Comparison of ENCODE assay signal across 21 cellular contexts in the genomic region with DNA sequence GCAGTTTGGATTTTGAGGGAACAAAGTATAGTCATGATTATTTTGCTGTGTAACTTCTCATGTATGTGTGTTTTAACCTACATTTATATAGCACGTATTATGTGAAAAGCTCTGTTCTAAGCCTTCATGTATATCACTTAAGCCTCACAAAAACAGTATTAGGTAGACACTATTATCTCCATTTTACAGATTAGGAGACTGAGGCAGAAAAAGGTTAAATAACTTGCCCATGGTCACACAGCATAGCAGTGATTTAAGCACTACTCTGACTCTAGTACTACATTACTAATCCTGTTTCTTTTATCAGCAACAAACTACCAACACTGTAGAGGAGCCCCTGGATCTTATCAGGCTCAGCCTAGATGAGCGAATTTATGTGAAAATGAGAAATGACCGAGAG. TPM values are rescaled to one million over a fixed set of nuclear protein-coding genes. Genes with fewer than 3 reads are reported as not detected.
DNase-seq lines count a peak whose midpoint lies in the region; ATAC-seq, FAIRE-seq and TF ChIP-seq lines count a peak whose summit lies in the region.
"Had no signal": no experiment of that assay in that cellular context is flagged by ENCODE, and none has a peak within 500 bp of the region (broad histone marks: within the 10 kb centered on the region; RNA-seq: fewer than 3 reads in every experiment).

No MANE protein-coding gene starts in this region.

- H3F3A ChIP-seq in Loucy (ENCODE audit: low read depth) (no peaks in the 10 kb centered on the region), neural progenitor cell (ENCODE audit: low read depth) (no peaks in the 10 kb centered on the region)

- H3K9ac ChIP-seq in Loucy (ENCODE audit: low read depth, low read length, poor library complexity, severe bottlenecking) (peak overlapping the region; percentile 9), K562 (ENCODE audit: insufficient read depth in 1 of 2, low read depth in 2 of 2, low read length in 2 of 2) (no peak overlapping the region), neural progenitor cell (no peak overlapping the region)

- H3K27ac ChIP-seq in K562 (ENCODE audit: extremely low read depth, low read depth, low read length), result no peak overlapping the region
- no peak overlapping the region for H3K27ac ChIP-seq in neural progenitor cell
- H3K27ac ChIP-seq in naive thymus-derived CD4-positive, alpha-beta T cell (ENCODE audit: low read depth, low read length), result no peak overlapping the region
- H3K27ac ChIP-seq: PC-9, SK-N-MC had no signal

- H3K4me3 ChIP-seq in Loucy (ENCODE audit: low read length, poor library complexity, severe bottlenecking), result peak overlapping the region; percentile 22
- no peak overlapping the region for H3K4me3 ChIP-seq in K562
- H3K4me3 ChIP-seq in neural progenitor cell, result no peak overlapping the region
- H3K4me3 ChIP-seq in naive thymus-derived CD4-positive, alpha-beta T cell (ENCODE audit: low read length), result no peak overlapping the region
- H3K4me3 ChIP-seq: PC-9, SK-N-MC had no signal

- H3K9me3 Mint-ChIP-seq in neural progenitor cell, result no peaks in the 10 kb centered on the region
- H3K9me3 Mint-ChIP-seq in naive thymus-derived CD4-positive, alpha-beta T cell, result peaks cover 0 to 3% (median 0%) of the 10 kb centered on the region in 11 donors
- H3K9me3 Mint-ChIP-seq: CD4-positive, alpha-beta T cell had no signal

- H3K27me3 ChIP-seq in Loucy (ENCODE audit: insufficient read depth, low read length, poor library complexity, severe bottlenecking), result peaks cover 4% of the 10 kb centered on the region
- H3K27me3 ChIP-seq in K562 (ENCODE audit: control insufficient read depth in 2 of 2, insufficient read depth in 2 of 2, low read length in 2 of 2), result no peaks in the 10 kb centered on the region
- no peaks in the 10 kb centered on the region for H3K27me3 ChIP-seq in neural progenitor cell
- no peaks in the 10 kb centered on the region for H3K27me3 ChIP-seq in naive thymus-derived CD4-positive, alpha-beta T cell (ENCODE audit: control insufficient read depth in 2 of 2, insufficient read depth in 2 of 2, low read length in 2 of 2)

- H2AFZ ChIP-seq in Loucy (ENCODE audit: low read length), result no peak overlapping the region
- no peak overlapping the region for H2AFZ ChIP-seq in K562 (ENCODE audit: low read depth, low read length)
- no peak overlapping the region for H2AFZ ChIP-seq in neural progenitor cell (replicated peaks)
- H2AFZ ChIP-seq: PC-9 had no signal

- no peak for TF ChIP-seq RAD21 in K562 (CRISPR knock-in tag; conservative IDR thresholded peaks at IDR 0.05 in 1 of 2, IDR thresholded peaks at IDR 0.05 in 1 of 2)

- POLR2A ChIA-PET in K562 (lab: Yijun Ruan, JAX), result interaction anchor here (0.6 to 3.5 kb wide), 4 partner anchors 19 to 913 kb away, joined by 3 to 28 read pairs (median 7); no protein-coding TSS in a partner anchor
- POLR2A ChIA-PET in naive thymus-derived CD4-positive, alpha-beta T cell (lab: Charles Lee), result no interaction called here

- H3K9me2 ChIP-seq in Loucy (replicated peaks; ENCODE audit: low read depth, low read length), result no peaks in the 10 kb centered on the region

- in situ Hi-C loops in K562 (cut with MboI), result no loop called here

- DNase-seq in K562 (ENCODE audit: extremely low read depth in 1 of 4, low spot score in 3 of 4), result no peak
- DNase-seq in neural progenitor cell (ENCODE audit: low spot score), result no peak
- DNase-seq in naive thymus-derived CD4-positive, alpha-beta T cell, result no peak
- no peak for DNase-seq in Right ventricle myocardium inferior (ENCODE audit: missing footprints)
- DNase-seq: CD4-positive, alpha-beta T cell; COR-L47; DMS79; Kasumi-1; MM.1S; NCI-H1048; NCI-H1436; NCI-H187 treated with DMSO at 0.1 percent for 48 hours; NCI-H2107; NCI-H446 treated with DMSO at 0.1 percent for 48 hours; NCI-H69; PC-9; RPMI8226; SHP77 treated with DMSO at 0.1 percent for 48 hours had no signal

- no peak for FAIRE-seq in K562 (lab: Jason Lieb, UNC)
- FAIRE-seq: H54 had no signal

- no peaks in the 10 kb centered on the region for H3K9me1 ChIP-seq in K562 (ENCODE audit: control insufficient read depth, insufficient read depth, low read length)

- CTCF ChIA-PET in K562 (lab: Yijun Ruan, JAX; ENCODE audit: low intra/inter-chr PET ratio), result no interaction called here
- CTCF ChIA-PET in naive thymus-derived CD4-positive, alpha-beta T cell (lab: Charles Lee), result no interaction called here

- H3K4me1 Mint-ChIP-seq in neural progenitor cell, result peaks cover 28% of the 10 kb centered on the region
- H3K4me1 Mint-ChIP-seq in naive thymus-derived CD4-positive, alpha-beta T cell, result peaks cover 29 to 68% (median 61%) of the 10 kb centered on the region in 7 donors

- H3K9me3 ChIP-seq in Loucy (ENCODE audit: insufficient read depth, low read depth, low read length) (no peaks in the 10 kb centered on the region), K562 (replicated peaks; ENCODE audit: control insufficient read depth, insufficient read depth, low read depth, low read length) (no peaks in the 10 kb centered on the region), neural progenitor cell (ENCODE audit: low read depth) (no peaks in the 10 kb centered on the region)
- H3K9me3 ChIP-seq in naive thymus-derived CD4-positive, alpha-beta T cell (ENCODE audit: control insufficient read depth in 2 of 3, low read length in 3 of 3), result no peaks in the 10 kb centered on the region

- H3K4me2 ChIP-seq in Loucy (ENCODE audit: low read depth, low read length, poor library complexity, severe bottlenecking), result peak overlapping the region; percentile 73
- no peak overlapping the region for H3K4me2 ChIP-seq in K562 (ENCODE audit: insufficient read depth, low read length)
- H3K4me2 ChIP-seq in neural progenitor cell, result no peak overlapping the region
- H3K4me2 ChIP-seq: PC-9 had no signal

- no peak for TF ChIP-seq POLR2A in K562 (conservative IDR thresholded peaks at IDR 0.05)

- H3K36me3 Mint-ChIP-seq in neural progenitor cell, result peaks cover 9% of the 10 kb centered on the region
- H3K36me3 Mint-ChIP-seq in naive thymus-derived CD4-positive, alpha-beta T cell, result peaks cover 4 to 35% (median 28%) of the 10 kb centered on the region in 5 donors

- H3K4me1 ChIP-seq in Loucy (ENCODE audit: insufficient read depth, low read length, poor library complexity, severe bottlenecking) (peaks cover 56% of the 10 kb centered on the region), K562 (replicated peaks in 1 of 2; ENCODE audit: control insufficient read depth in 2 of 2, insufficient read depth in 2 of 2, low read length in 2 of 2) (peaks cover 8 to 24% of the 10 kb centered on the region in 2 experiments), neural progenitor cell (peaks cover 14% of the 10 kb centered on the region)
- peaks cover 14 to 27% of the 10 kb centered on the region in 2 donors for H3K4me1 ChIP-seq in naive thymus-derived CD4-positive, alpha-beta T cell (ENCODE audit: control insufficient read depth in 2 of 2, insufficient read depth in 2 of 2, low read length in 2 of 2)

- BruUV-seq in K562 (replicated peaks; lab: Mats Ljungman, UMichigan), result TSS peak; percentile 12

- WGBS in K562 (ENCODE audit: insufficient coverage, low coverage, missing lambda C conversion rate), result 52% methylated on average over 3 of the region's 3 CpGs

- ATAC-seq in K562, result no peak
- ATAC-seq in naive thymus-derived CD4-positive, alpha-beta T cell, result no peak
- no peak for ATAC-seq in Right ventricle myocardium inferior

- H3K36me3 ChIP-seq in Loucy (ENCODE audit: insufficient read depth, low read length), result peaks cover 18% of the 10 kb centered on the region; the same call in 1 of the 2 replicates
- peaks cover 55% of the 10 kb centered on the region for H3K36me3 ChIP-seq in K562 (ENCODE audit: control insufficient read depth, insufficient read depth, low read length)
- H3K36me3 ChIP-seq in neural progenitor cell, result peaks cover 10% of the 10 kb centered on the region
- peaks cover 4 to 41% (median 9%) of the 10 kb centered on the region in 3 experiments for H3K36me3 ChIP-seq in naive thymus-derived CD4-positive, alpha-beta T cell (ENCODE audit: control insufficient read depth in 2 of 3, insufficient read depth in 3 of 3, low read length in 3 of 3)

- TF ChIP-seq EP300 in K562 (IDR thresholded peaks at IDR 0.05; ENCODE audit: low read length), result no peak

- H3K27ac Mint-ChIP-seq in neural progenitor cell, result no peak overlapping the region
- H3K27ac Mint-ChIP-seq in naive thymus-derived CD4-positive, alpha-beta T cell, result peak overlapping the region in 1 of 9 donors; percentile 12
- H3K27ac Mint-ChIP-seq: CD4-positive, alpha-beta T cell had no signal

- peaks cover 21% of the 10 kb centered on the region for H4K20me1 ChIP-seq in Loucy (ENCODE audit: insufficient read depth, low read length, poor library complexity, severe bottlenecking)
- H4K20me1 ChIP-seq in K562 (replicated peaks; ENCODE audit: control insufficient read depth, insufficient read depth, low read length), result no peaks in the 10 kb centered on the region
- peaks cover 12% of the 10 kb centered on the region for H4K20me1 ChIP-seq in neural progenitor cell (ENCODE audit: low read depth)

- peak overlapping the region; percentile 9 for H3K4me3 Mint-ChIP-seq in neural progenitor cell
- H3K4me3 Mint-ChIP-seq in naive thymus-derived CD4-positive, alpha-beta T cell, result peak overlapping the region in 3 of 10 donors; percentile 6 to 21 (median 11)
- H3K4me3 Mint-ChIP-seq: CD4-positive, alpha-beta T cell had no signal

- intact Hi-C loops in K562 (cut with micrococcal nuclease), result no loop called here
- intact Hi-C loops in naive thymus-derived CD4-positive, alpha-beta T cell (cut with micrococcal nuclease), result no loop called here
- intact Hi-C loops in Right ventricle myocardium inferior (cut with DNase I), result no loop called here

- peaks cover 2% of the 10 kb centered on the region for H3K27me3 Mint-ChIP-seq in neural progenitor cell (ENCODE audit: insufficient read depth, low read depth)
- peaks cover 0 to 2% (median 0%) of the 10 kb centered on the region in 5 donors for H3K27me3 Mint-ChIP-seq in naive thymus-derived CD4-positive, alpha-beta T cell
- H3K27me3 Mint-ChIP-seq: CD4-positive, alpha-beta T cell had no signal

- no peak for TF ChIP-seq CTCF in Loucy (conservative IDR thresholded peaks at IDR 0.05; ENCODE audit: low read length)
- no peak for TF ChIP-seq CTCF in K562 (IDR thresholded peaks at IDR 0.05 in 2 of 3, conservative IDR thresholded peaks at IDR 0.05 in 1 of 3; ENCODE audit: insufficient read depth in 2 of 3, low read depth in 1 of 3, low read length in 3 of 3)
- TF ChIP-seq CTCF in neural progenitor cell (IDR thresholded peaks at IDR 0.05), result no peak

- H3K79me2 ChIP-seq in Loucy (ENCODE audit: insufficient read depth, low read length) (peaks cover 89% of the 10 kb centered on the region), K562 (ENCODE audit: control insufficient read depth, insufficient read depth, low read length) (peaks cover 80% of the 10 kb centered on the region), neural progenitor cell (ENCODE audit: low read depth) (peaks cover 55% of the 10 kb centered on the region)

RNA-seq across cellular contexts. Expression of a gene that starts 2.6 kb away (rescaled TPM):
- 11.3 and 17.2 TPM in 2 replicates for total RNA-seq in K562 (2011; cell fraction: chromatin; rRNA removed; ENCODE audit: low replicate concordance)
- 7.4 and 9.3 TPM in 2 replicates for total RNA-seq in K562 (2011; cell fraction: nucleolus; rRNA removed)
- 14.2 and 25.6 TPM in 2 replicates for total RNA-seq in K562 (2011; cell fraction: nucleoplasm; rRNA removed)
- total RNA-seq in K562 (2014; rRNA removed) (32.6 and 33.8 TPM in 2 replicates), K562 (2014; rRNA removed; fragmentation: Illumina TruSeq; extraction: Trizol) (64.7 and 73.9 TPM in 2 replicates), K562 (2015; rRNA removed; fragmentation: Illumina TruSeq; extraction: Trizol) (54.4 and 61.2 TPM in 2 replicates), K562 (2021) (38.5 and 46.4 TPM in 2 replicates), neural progenitor cell (ENCODE audit: low replicate concordance) (20.9 and 36.2 TPM in 2 replicates), Right ventricle myocardium inferior (17.2 TPM)
- polyA plus RNA-seq in K562 (2011; rRNA removed) (34.0 and 48.7 TPM in 2 replicates), K562 (2014; fragmentation: Illumina TruSeq; extraction: Trizol) (48.6 and 55.2 TPM in 2 replicates), K562 (2014; fragmentation: Nextera tagmentation; extraction: Ambion mirVana) (100 to 1,000 TPM; 180 to 203 TPM), K562 (2014; rRNA removed) (61.6 and 75.1 TPM in 2 replicates)
- polyA plus RNA-seq in K562 (2011; cell fraction: cytosol; rRNA removed), result 3.6 and 12.9 TPM in 2 replicates
- polyA plus RNA-seq in K562 (2011; cell fraction: nucleus; rRNA removed), result 3.1 and 6.0 TPM in 2 replicates
- 31.9 and 61.8 TPM in 2 replicates for polyA plus RNA-seq in K562 (2012)
- 14.8 and 16.0 TPM in 2 replicates for polyA minus RNA-seq in K562 (2011; rRNA and poly(A)+ RNA removed)
- polyA minus RNA-seq in K562 (2011; cell fraction: cytosol; rRNA and poly(A)+ RNA removed), result 4.3 and 6.0 TPM in 2 replicates
- 5.5 and 7.6 TPM in 2 replicates for polyA minus RNA-seq in K562 (2011; cell fraction: nucleus; rRNA and poly(A)+ RNA removed)
- total RNA-seq in naive thymus-derived CD4-positive, alpha-beta T cell, result 10 to 100 TPM in 1 of 5 experiments, 1 to 10 TPM in 4; 6.0 to 14.1 (median 8.0) TPM
- 10 to 100 TPM; 10.5 to 26.2 TPM for polyA plus RNA-seq in naive thymus-derived CD4-positive, alpha-beta T cell

RNA-seq across cellular contexts. Expression of a gene that starts 2.9 kb away (rescaled TPM):
- total RNA-seq in K562 (2011; cell fraction: chromatin; rRNA removed; ENCODE audit: low replicate concordance), result 61.0 and 92.1 TPM in 2 replicates
- 32.5 and 33.7 TPM in 2 replicates for total RNA-seq in K562 (2011; cell fraction: nucleolus; rRNA removed)
- 45.0 and 59.2 TPM in 2 replicates for total RNA-seq in K562 (2011; cell fraction: nucleoplasm; rRNA removed)
- total RNA-seq in K562 (2014; rRNA removed) (51.8 and 54.1 TPM in 2 replicates), K562 (2014; rRNA removed; fragmentation: Illumina TruSeq; extraction: Trizol) (41.2 and 49.8 TPM in 2 replicates), K562 (2015; rRNA removed; fragmentation: Illumina TruSeq; extraction: Trizol) (41.3 and 44.2 TPM in 2 replicates), K562 (2021) (44.5 and 54.0 TPM in 2 replicates), neural progenitor cell (ENCODE audit: low replicate concordance) (33.4 and 44.1 TPM in 2 replicates), Right ventricle myocardium inferior (7.7 TPM)
- polyA plus RNA-seq in K562 (2011; rRNA removed) (25.1 and 25.5 TPM in 2 replicates), K562 (2014; fragmentation: Illumina TruSeq; extraction: Trizol) (54.4 and 54.7 TPM in 2 replicates), K562 (2014; fragmentation: Nextera tagmentation; extraction: Ambion mirVana) (1 to 10 TPM; 3.8 to 4.1 TPM), K562 (2014; rRNA removed) (33.8 and 42.4 TPM in 2 replicates)
- polyA plus RNA-seq in K562 (2011; cell fraction: cytosol; rRNA removed), result 11.7 and 15.8 TPM in 2 replicates
- polyA plus RNA-seq in K562 (2011; cell fraction: nucleus; rRNA removed), result 76.2 and 81.9 TPM in 2 replicates
- polyA plus RNA-seq in K562 (2012), result 41.7 and 44.5 TPM in 2 replicates
- polyA minus RNA-seq in K562 (2011; rRNA and poly(A)+ RNA removed), result 30.9 and 32.3 TPM in 2 replicates
- polyA minus RNA-seq in K562 (2011; cell fraction: cytosol; rRNA and poly(A)+ RNA removed), result 24.0 and 24.8 TPM in 2 replicates
- polyA minus RNA-seq in K562 (2011; cell fraction: nucleus; rRNA and poly(A)+ RNA removed), result 34.9 and 53.4 TPM in 2 replicates
- 10 to 100 TPM; 56.3 to 94.8 (median 78.1) TPM for total RNA-seq in naive thymus-derived CD4-positive, alpha-beta T cell
- 10 to 100 TPM; 50.0 to 54.2 TPM for polyA plus RNA-seq in naive thymus-derived CD4-positive, alpha-beta T cell

RNA-seq across cellular contexts. Expression of a gene that starts 56.4 kb away (rescaled TPM):
- total RNA-seq in K562 (2011; cell fraction: chromatin; rRNA removed; ENCODE audit: low replicate concordance), result 45.4 and 56.1 TPM in 2 replicates
- 65.7 and 72.4 TPM in 2 replicates for total RNA-seq in K562 (2011; cell fraction: nucleolus; rRNA removed)
- total RNA-seq in K562 (2011; cell fraction: nucleoplasm; rRNA removed), result 57.3 and 58.4 TPM in 2 replicates
- 35.0 and 49.2 TPM in 2 replicates for total RNA-seq in K562 (2014; rRNA removed)
- total RNA-seq in K562 (2014; rRNA removed; fragmentation: Illumina TruSeq; extraction: Trizol), result 32.9 and 35.7 TPM in 2 replicates
- total RNA-seq in K562 (2015; rRNA removed; fragmentation: Illumina TruSeq; extraction: Trizol), result 41.1 and 42.9 TPM in 2 replicates
- total RNA-seq in K562 (2021), result 38.9 and 39.7 TPM in 2 replicates
- polyA plus RNA-seq in K562 (2011; rRNA removed), result 41.9 and 50.8 TPM in 2 replicates
- 46.0 and 54.1 TPM in 2 replicates for polyA plus RNA-seq in K562 (2011; cell fraction: cytosol; rRNA removed)
- 73.1 and 80.6 TPM in 2 replicates for polyA plus RNA-seq in K562 (2011; cell fraction: nucleus; rRNA removed)
- polyA plus RNA-seq in K562 (2012), result 32.9 and 33.9 TPM in 2 replicates
- polyA plus RNA-seq in K562 (2014; fragmentation: Illumina TruSeq; extraction: Trizol), result 41.5 and 46.1 TPM in 2 replicates
- polyA plus RNA-seq in K562 (2014; fragmentation: Nextera tagmentation; extraction: Ambion mirVana), result 10 to 100 TPM; 16.7 to 29.4 TPM
- 32.7 and 37.5 TPM in 2 replicates for polyA plus RNA-seq in K562 (2014; rRNA removed)
- 32.4 and 38.1 TPM in 2 replicates for polyA minus RNA-seq in K562 (2011; rRNA and poly(A)+ RNA removed)
- polyA minus RNA-seq in K562 (2011; cell fraction: cytosol; rRNA and poly(A)+ RNA removed), result 21.2 TPM in 2 replicates
- 17.1 and 22.2 TPM in 2 replicates for polyA minus RNA-seq in K562 (2011; cell fraction: nucleus; rRNA and poly(A)+ RNA removed)
- 19.7 and 22.0 TPM in 2 replicates for total RNA-seq in neural progenitor cell (ENCODE audit: low replicate concordance)
- total RNA-seq in naive thymus-derived CD4-positive, alpha-beta T cell, result 10 to 100 TPM; 30.1 to 54.8 (median 46.5) TPM
- polyA plus RNA-seq in naive thymus-derived CD4-positive, alpha-beta T cell, result 10 to 100 TPM; 55.6 to 55.8 TPM
- total RNA-seq in Right ventricle myocardium inferior, result 40.0 TPM

RNA-seq across cellular contexts. Expression of a gene that starts 56.6 kb away (rescaled TPM):
- total RNA-seq in K562 (2011; cell fraction: chromatin; rRNA removed; ENCODE audit: low replicate concordance), result 8.4 and 13.9 TPM in 2 replicates
- total RNA-seq in K562 (2011; cell fraction: nucleolus; rRNA removed), result 7.5 and 9.3 TPM in 2 replicates
- total RNA-seq in K562 (2011; cell fraction: nucleoplasm; rRNA removed), result 11.0 and 15.7 TPM in 2 replicates
- total RNA-seq in K562 (2014; rRNA removed) (70.9 and 77.2 TPM in 2 replicates), K562 (2014; rRNA removed; fragmentation: Illumina TruSeq; extraction: Trizol) (70.9 and 79.2 TPM in 2 replicates), K562 (2015; rRNA removed; fragmentation: Illumina TruSeq; extraction: Trizol) (56.5 and 61.2 TPM in 2 replicates), K562 (2021) (53.5 and 55.4 TPM in 2 replicates), neural progenitor cell (ENCODE audit: low replicate concordance) (7.6 and 9.2 TPM in 2 replicates), Right ventricle myocardium inferior (31.4 TPM)
- polyA plus RNA-seq in K562 (2011; rRNA removed) (46.2 and 68.4 TPM in 2 replicates), K562 (2014; fragmentation: Illumina TruSeq; extraction: Trizol) (89.0 and 105 TPM in 2 replicates), K562 (2014; fragmentation: Nextera tagmentation; extraction: Ambion mirVana) (100 to 1,000 TPM; 152 to 225 TPM), K562 (2014; rRNA removed) (81.3 and 81.7 TPM in 2 replicates)
- 27.7 and 40.4 TPM in 2 replicates for polyA plus RNA-seq in K562 (2011; cell fraction: cytosol; rRNA removed)
- polyA plus RNA-seq in K562 (2011; cell fraction: nucleus; rRNA removed), result 15.4 and 19.6 TPM in 2 replicates
- polyA plus RNA-seq in K562 (2012), result 32.4 and 47.1 TPM in 2 replicates
- 48.2 and 54.4 TPM in 2 replicates for polyA minus RNA-seq in K562 (2011; rRNA and poly(A)+ RNA removed)
- 19.5 and 24.8 TPM in 2 replicates for polyA minus RNA-seq in K562 (2011; cell fraction: cytosol; rRNA and poly(A)+ RNA removed)
- 6.1 and 12.2 TPM in 2 replicates for polyA minus RNA-seq in K562 (2011; cell fraction: nucleus; rRNA and poly(A)+ RNA removed)
- total RNA-seq in naive thymus-derived CD4-positive, alpha-beta T cell, result 10 to 100 TPM in 1 of 5 experiments, 1 to 10 TPM in 4; 3.3 to 14.1 (median 8.4) TPM
- 10 to 100 TPM in 1 of 2 donors, 1 to 10 TPM in 1; 9.8 to 12.6 TPM for polyA plus RNA-seq in naive thymus-derived CD4-positive, alpha-beta T cell
